ENCODE assay signal across 20 cellular contexts in genomic region chr5:55899344-55899743, GRCh38. TPM values are rescaled to one million over a fixed set of nuclear protein-coding genes. Genes with fewer than 3 reads are reported as not detected.
DNase-seq lines count a peak whose midpoint lies in the region; ATAC-seq and TF ChIP-seq lines count a peak whose summit lies in the region.
"Had no signal": no experiment of that assay in that cellular context is flagged by ENCODE, and none has a peak within 500 bp of the region (broad histone marks: within the 10 kb centered on the region; RNA-seq: fewer than 3 reads in every experiment).

No MANE protein-coding gene starts in this region.

- no peaks in the 10 kb centered on the region for H3K4me1 Mint-ChIP-seq in MCF 10A (ENCODE audit: insufficient read depth, unreplicated experiment)

- H3K36me3 Mint-ChIP-seq in MCF 10A (ENCODE audit: insufficient read depth, unreplicated experiment) = no peaks in the 10 kb centered on the region
- H3K36me3 Mint-ChIP-seq: CD8-positive, alpha-beta T cell; natural killer cell treated with Interleukin-12 subunit alpha and Interleukin-12 subunit beta and Interleukin-15 and Interleukin-18, amount 100 ng/mL, for 72 hours had no signal

- in situ Hi-C loops in astrocyte of the spinal cord (cut with HindIII; ENCODE audit: low sequenced_read_pairs) = no loop called here

- H3K27me3 ChIP-seq in breast epithelium = no peaks in the 10 kb centered on the region
- H3K27me3 ChIP-seq: uterus had no signal

- no peak for ATAC-seq in GM21526 (IDR thresholded peaks at IDR 0.05; ENCODE audit: low FRiP score, unreplicated experiment)
- ATAC-seq: CD8-positive, alpha-beta T cell; natural killer cell treated with Interleukin-12 subunit alpha and Interleukin-12 subunit beta and Interleukin-15 and Interleukin-18, amount 100 ng/mL, for 72 hours; psoas muscle had no signal

- H3K4me3 ChIP-seq in breast epithelium (no peak overlapping the region), astrocyte of the spinal cord (ENCODE audit: low read depth, low read length) (no peak overlapping the region)
- H3K4me3 ChIP-seq: psoas muscle, uterus had no signal

- H3K27me3 Mint-ChIP-seq in MCF 10A (ENCODE audit: insufficient read depth, unreplicated experiment) = no peaks in the 10 kb centered on the region

- no peak for TF ChIP-seq POLR2A in breast epithelium (IDR thresholded peaks at IDR 0.05)

- H3K9me3 ChIP-seq in breast epithelium = no peaks in the 10 kb centered on the region
- H3K9me3 ChIP-seq: psoas muscle, uterus had no signal

- peak overlapping the region in 1 of 2 donors; percentile 7 for H3K27ac ChIP-seq in breast epithelium
- H3K27ac ChIP-seq: psoas muscle, uterus had no signal

- CTCF ChIA-PET in MCF 10A (lab: Yijun Ruan, JAX) = interaction anchor here (1.6 kb wide), 1 partner anchor 301 kb away, joined by 4 read pairs; no protein-coding TSS in a partner anchor

- intact Hi-C loops in MCF 10A (cut with micrococcal nuclease) = no loop called here
- intact Hi-C loops in breast epithelium (cut with DNase I; ENCODE audit: low total_unique reads) = no loop called here

- no peaks in the 10 kb centered on the region for H3K36me3 ChIP-seq in breast epithelium
- H3K36me3 ChIP-seq: uterus had no signal

- no peaks in the 10 kb centered on the region for H3K9me3 Mint-ChIP-seq in MCF 10A (ENCODE audit: unreplicated experiment)
- H3K9me3 Mint-ChIP-seq: CD8-positive, alpha-beta T cell; natural killer cell treated with Interleukin-12 subunit alpha and Interleukin-12 subunit beta and Interleukin-15 and Interleukin-18, amount 100 ng/mL, for 72 hours; stimulated activated naive CD8-positive, alpha-beta T cell treated with anti-CD3 and anti-CD28 coated beads, Interleukin-15, amount 100 ng/mL, for 72 hours; T-helper 2 cell treated with Interferon-gamma antibody and Interleukin-4, amounts not matched to agents 5 μg/mL and 100 μg/mL, for 36 hours had no signal

- BruUV-seq in MCF 10A (replicated peaks; lab: Mats Ljungman, UMichigan) = no TSS peak

- no peak for TF ChIP-seq CTCF in MCF 10A (IDR thresholded peaks at IDR 0.05; ENCODE audit: unreplicated experiment)
- TF ChIP-seq CTCF in breast epithelium (IDR thresholded peaks at IDR 0.05) = no peak
- no peak for TF ChIP-seq CTCF in astrocyte of the spinal cord (IDR thresholded peaks at IDR 0.05; ENCODE audit: low read depth, low read length)

- DNase-seq in MCF 10A (ENCODE audit: unreplicated experiment) = peak; percentile 13
- DNase-seq in breast epithelium (ENCODE audit: low spot score in 2 of 2) = no peak
- DNase-seq in astrocyte of the spinal cord (ENCODE audit: low read depth, low spot score) = peak; percentile 32
- peak; percentile 34 for DNase-seq in hepatic stellate cell (ENCODE audit: low spot score)
- peak; percentile 24 for DNase-seq in stromal cell of bone marrow (ENCODE audit: low read depth)
- DNase-seq in NCI-H1694 (lab: John Stamatoyannopoulos, UW) = no peak
- no peak for DNase-seq in stimulated activated CD4-positive, alpha-beta T cell treated with anti-CD3 and anti-CD28 coated beads, Interleukin-1b, Interleukin-23, amount 100 ng/mL, for 48 hours
- DNase-seq: CD8-positive, alpha-beta T cell; hippocampal formation; kidney glomerular epithelial cell; NCI-H187 treated with DMSO at 0.1 percent for 48 hours; NCI-H510A treated with DMSO at 0.1 percent for 48 hours; psoas muscle; stimulated activated naive CD8-positive, alpha-beta T cell treated with anti-CD3 and anti-CD28 coated beads, Interleukin-15, amount 100 ng/mL, for 72 hours; uterus had no signal

- H3K4me3 Mint-ChIP-seq in MCF 10A (ENCODE audit: unreplicated experiment) = no peak overlapping the region
- H3K4me3 Mint-ChIP-seq: CD8-positive, alpha-beta T cell; natural killer cell treated with Interleukin-12 subunit alpha and Interleukin-12 subunit beta and Interleukin-15 and Interleukin-18, amount 100 ng/mL, for 72 hours; stimulated activated naive CD8-positive, alpha-beta T cell treated with anti-CD3 and anti-CD28 coated beads, Interleukin-15, amount 100 ng/mL, for 72 hours; T-helper 2 cell treated with Interferon-gamma antibody and Interleukin-4, amounts not matched to agents 5 μg/mL and 100 μg/mL, for 36 hours had no signal

- H3K27ac Mint-ChIP-seq in MCF 10A (ENCODE audit: low read depth, unreplicated experiment) = no peak overlapping the region
- H3K27ac Mint-ChIP-seq: CD8-positive, alpha-beta T cell; natural killer cell treated with Interleukin-12 subunit alpha and Interleukin-12 subunit beta and Interleukin-15 and Interleukin-18, amount 100 ng/mL, for 72 hours; stimulated activated naive CD8-positive, alpha-beta T cell treated with anti-CD3 and anti-CD28 coated beads, Interleukin-15, amount 100 ng/mL, for 72 hours; T-helper 2 cell treated with Interferon-gamma antibody and Interleukin-4, amounts not matched to agents 5 μg/mL and 100 μg/mL, for 36 hours had no signal

- POLR2A ChIA-PET in MCF 10A (lab: Yijun Ruan, JAX) = interaction anchor here (0.6 kb wide), 1 partner anchor 9 kb away, joined by 3 read pairs; no protein-coding TSS in a partner anchor

- H3K4me1 ChIP-seq in breast epithelium = no peaks in the 10 kb centered on the region
- H3K4me1 ChIP-seq: uterus had no signal

RNA-seq across cellular contexts. Expression of gene IL31RA, which starts 48.2 kb away (rescaled TPM):
- 5.8 and 6.4 TPM in 2 replicates for total RNA-seq in MCF 10A (2022)
- total RNA-seq in breast epithelium = not detected
- total RNA-seq: CD8-positive, alpha-beta T cell; mesenteric fat pad; SK-MEL-5 had no signal

Comparison
In these comparisons a context has a peak if more than half of its experiments do, and no peak if none do; other contexts are left out.
1. DNase-seq: peak in MCF 10A (single experiment), astrocyte of the spinal cord (single experiment), hepatic stellate cell (single experiment) and stromal cell of bone marrow (single experiment); none in breast epithelium (0 of 2), NCI-H1694 (single experiment) and stimulated activated CD4-positive, alpha-beta T cell treated with anti-CD3 and anti-CD28 coated beads, Interleukin-1b, Interleukin-23, amount 100 ng/mL, for 48 hours (single experiment).